2 cellular contexts compared by ENCODE assay signal in genomic region chr7:21413502-21413901, GRCh38.
TF ChIP-seq lines count a peak whose summit lies in the region.

No MANE protein-coding gene starts in this region.

TF ChIP-seq in GM12891, 5 proteins besides CTCF, POLR2A, EP300 and RAD21:
- no peak for TF ChIP-seq POLR2AphosphoS5 (IDR thresholded peaks at IDR 0.05; ENCODE audit: low read depth, low read length)
- peak; percentile 50 for TF ChIP-seq SPI1 (IDR thresholded peaks at IDR 0.05; ENCODE audit: low read depth, low read length)

TF ChIP-seq in HepG2, 621 proteins besides CTCF, POLR2A, EP300 and RAD21:
- TF ChIP-seq MXI1 (IDR thresholded peaks at IDR 0.05; ENCODE audit: borderline replicate concordance, low read depth, low read length) (no peak), WIZ (CRISPR knock-in tag; IDR thresholded peaks at IDR 0.05) (no peak), NR2F6 (IDR thresholded peaks at IDR 0.05) (no peak), NR2F6 (CRISPR knock-in tag; IDR thresholded peaks at IDR 0.05) (no peak), EED (CRISPR knock-in tag; IDR thresholded peaks at IDR 0.05) (no peak), ZNF235 (CRISPR knock-in tag; IDR thresholded peaks at IDR 0.05; ENCODE audit: borderline replicate concordance) (no peak), ISL2 (CRISPR knock-in tag; IDR thresholded peaks at IDR 0.05) (no peak), PHF20 (CRISPR knock-in tag; IDR thresholded peaks at IDR 0.05) (no peak), KAT8 (CRISPR knock-in tag; IDR thresholded peaks at IDR 0.05) (no peak), CEBPG (CRISPR knock-in tag; IDR thresholded peaks at IDR 0.05) (no peak), ZNF546 (CRISPR knock-in tag; conservative IDR thresholded peaks at IDR 0.05) (no peak), FOXP1 (IDR thresholded peaks at IDR 0.05) (no peak), FOXP1 (CRISPR knock-in tag; IDR thresholded peaks at IDR 0.05) (no peak), ZSCAN5A (CRISPR knock-in tag; IDR thresholded peaks at IDR 0.05; ENCODE audit: borderline replicate concordance) (no peak), AGO1 (IDR thresholded peaks at IDR 0.05; ENCODE audit: low read depth, low read length, poor library complexity, severe bottlenecking) (no peak)
TF ChIP-seq in HepG2: peak in this region for 0.
